ENCODE assay signal across 26 cellular contexts in the genomic region with DNA sequence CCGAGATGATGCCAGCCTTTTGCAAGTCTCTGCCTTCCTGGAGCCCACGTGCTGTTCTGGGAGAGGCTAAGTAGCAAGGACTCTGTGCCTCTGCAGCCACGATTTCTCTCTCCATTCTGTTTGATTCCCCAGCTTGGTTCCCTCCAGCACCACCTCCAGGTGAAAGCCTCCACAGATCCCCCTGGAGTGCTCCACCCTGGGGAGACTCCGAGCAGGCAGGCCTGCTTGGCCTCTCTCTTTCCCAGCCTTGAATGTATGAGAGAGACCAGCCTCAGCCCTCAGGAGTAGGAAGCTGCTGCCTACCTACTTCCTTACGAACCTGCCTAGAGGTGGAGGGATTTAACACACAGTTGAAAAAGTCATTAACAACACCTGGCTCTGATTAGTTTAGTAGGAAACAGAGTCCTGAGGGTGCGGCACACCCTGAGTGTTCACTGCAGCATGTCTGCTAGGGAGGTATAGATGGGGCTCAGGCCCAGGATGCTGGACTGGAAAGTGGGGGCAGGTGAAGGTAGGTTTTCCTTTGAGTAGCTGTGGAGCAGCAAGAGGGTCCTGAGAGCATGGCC. TPM values are rescaled to one million over a fixed set of nuclear protein-coding genes. Genes with fewer than 3 reads are reported as not detected.
A peak's percentile ranks its signal among the peaks of the same experiment; 100 is the strongest.
DNase-seq lines count a peak whose midpoint lies in the region; ATAC-seq, FAIRE-seq and TF ChIP-seq lines count a peak whose summit lies in the region.
"Had no signal": no experiment of that assay in that cellular context is flagged by ENCODE, and none has a peak within 500 bp of the region (broad histone marks: within the 10 kb centered on the region; RNA-seq: fewer than 3 reads in every experiment).

No MANE protein-coding gene starts in this region.

- H3K27ac ChIP-seq in HepG2 (ENCODE audit: extremely low read length, insufficient read depth, low read length), result no peak overlapping the region
- no peak overlapping the region for H3K27ac ChIP-seq in right lobe of liver
- peak overlapping the region in 1 of 2 donors; percentile 53 for H3K27ac ChIP-seq in small intestine (ENCODE audit: low read depth in 1 of 2, low read length in 1 of 2)
- H3K27ac ChIP-seq: 22Rv1, BLaER1, C4-2B, GM23248 had no signal

- H2AFZ ChIP-seq in HepG2 (ENCODE audit: low read length), result no peak overlapping the region
- H2AFZ ChIP-seq: GM23248 had no signal

- in situ Hi-C loops in HepG2 (cut with HindIII; ENCODE audit: extremely low pct_ligation_motif_present, low pct_unique_long_range_greater_than_20kb), result no loop called here

- H3K9me3 ChIP-seq in HepG2 (ENCODE audit: low read length) (no peaks in the 10 kb centered on the region), right lobe of liver (no peaks in the 10 kb centered on the region), small intestine (ENCODE audit: control insufficient read depth, low read depth) (no peaks in the 10 kb centered on the region)
- H3K9me3 ChIP-seq: BLaER1 had no signal

- no peak overlapping the region for H3K4me3 ChIP-seq in HepG2 (replicated peaks in 1 of 3; ENCODE audit: insufficient read depth in 1 of 3, low read depth in 2 of 3, low read length in 3 of 3)
- no peak overlapping the region for H3K4me3 ChIP-seq in right lobe of liver
- no peak overlapping the region for H3K4me3 ChIP-seq in small intestine (ENCODE audit: low read depth in 1 of 2, low read length in 2 of 2)
- H3K4me3 ChIP-seq: BLaER1, GM23248 had no signal

- no TSS peak for BruUV-seq in HepG2 (replicated peaks; lab: Mats Ljungman, UMichigan)

- TF ChIP-seq RAD21 in HepG2 (CRISPR knock-in tag; IDR thresholded peaks at IDR 0.05), result no peak

- no peak overlapping the region for H3K4me2 ChIP-seq in HepG2 (ENCODE audit: low read depth, low read length)
- H3K4me2 ChIP-seq: BLaER1 had no signal

- H3K9ac ChIP-seq in HepG2 (ENCODE audit: insufficient read depth, low read depth, low read length), result no peak overlapping the region
- H3K9ac ChIP-seq: BLaER1, GM23248 had no signal

- TF ChIP-seq POLR2A in HepG2 (IDR thresholded peaks at IDR 0.05; ENCODE audit: insufficient read depth in 1 of 2, low read depth in 2 of 2, low read length in 2 of 2), result no peak
- TF ChIP-seq POLR2A in right lobe of liver (IDR thresholded peaks at IDR 0.05), result no peak

- H3K36me3 Mint-ChIP-seq in type B pancreatic cell, result no peaks in the 10 kb centered on the region
- H3K36me3 Mint-ChIP-seq: CD8-positive, alpha-beta T cell had no signal

- WGBS in HepG2 (ENCODE audit: low lambda C conversion rate), result 28% methylated on average over 3 of the region's 6 CpGs
- 74% methylated on average over 3 of the region's 6 CpGs for WGBS in right lobe of liver (ENCODE audit: insufficient coverage, low coverage, low lambda C conversion rate, missing lambda C conversion rate)
- 26 to 68% (median 43%) methylated on average over 6 of the region's 6 CpGs for WGBS in small intestine, 3 donors

- peaks cover 10% of the 10 kb centered on the region for H3K27me3 Mint-ChIP-seq in type B pancreatic cell
- H3K27me3 Mint-ChIP-seq: CD4-positive, CD25-positive, alpha-beta regulatory T cell had no signal

- TF ChIP-seq EP300 in HepG2 (IDR thresholded peaks at IDR 0.05; ENCODE audit: low read depth in 2 of 2, low read length in 2 of 2) (no peak), HepG2 (CRISPR knock-in tag; IDR thresholded peaks at IDR 0.05; ENCODE audit: borderline replicate concordance) (no peak)

- CTCF ChIA-PET in HepG2 (lab: Yijun Ruan, JAX; ENCODE audit: low intra/inter-chr PET ratio, low total read pairs), result no interaction called here

- intact Hi-C loops in HepG2 (cut with micrococcal nuclease; ENCODE audit: unreplicated experiment) (no loop called here), right lobe of liver (cut with DNase I) (no loop called here)

- POLR2A ChIA-PET in HepG2 (lab: Yijun Ruan, JAX), result no interaction called here

- no peaks in the 10 kb centered on the region for H3K79me2 ChIP-seq in HepG2 (ENCODE audit: insufficient read depth, low read length)

- TF ChIP-seq CTCF in HepG2 (CRISPR knock-in tag; IDR thresholded peaks at IDR 0.05), result no peak
- no peak for TF ChIP-seq CTCF in right lobe of liver (IDR thresholded peaks at IDR 0.05)
- TF ChIP-seq CTCF in type B pancreatic cell (conservative IDR thresholded peaks at IDR 0.05), result no peak
- TF ChIP-seq CTCF in GM10266 (IDR thresholded peaks at IDR 0.05; ENCODE audit: control insufficient read depth, insufficient read depth, low read depth, missing control alignments), result no peak

- no peaks in the 10 kb centered on the region for H3K36me3 ChIP-seq in HepG2 (replicated peaks in 1 of 2; ENCODE audit: control insufficient read depth in 1 of 2, insufficient read depth in 2 of 2, low read length in 2 of 2)
- H3K36me3 ChIP-seq in right lobe of liver, result no peaks in the 10 kb centered on the region
- no peaks in the 10 kb centered on the region for H3K36me3 ChIP-seq in small intestine (ENCODE audit: control insufficient read depth in 2 of 2, insufficient read depth in 2 of 2, low read length in 2 of 2)
- H3K36me3 ChIP-seq: BLaER1 had no signal

- peak overlapping the region; percentile 42 for H3K4me3 Mint-ChIP-seq in type B pancreatic cell
- H3K4me3 Mint-ChIP-seq: B cell; CD4-positive, CD25-positive, alpha-beta regulatory T cell; CD8-positive, alpha-beta T cell; H9 had no signal

- FAIRE-seq in HepG2 (lab: Jason Lieb, UNC), result no peak
- no peak for FAIRE-seq in small intestine (lab: Jason Lieb, UNC)
- FAIRE-seq: A204.1, D721Med, GM12892, GM19239, H1 had no signal

- ATAC-seq in HepG2 (peak; percentile 52), right lobe of liver (no peak), GM18873 (IDR thresholded peaks at IDR 0.05; ENCODE audit: low FRiP score, unreplicated experiment) (no peak), HG02571 (IDR thresholded peaks at IDR 0.05; ENCODE audit: unreplicated experiment) (no peak)
- ATAC-seq: CD8-positive, alpha-beta T cell; HCT116 had no signal

- DNase-seq in HepG2 (ENCODE audit: low spot score), result no peak
- no peak for DNase-seq in right lobe of liver
- peak; percentile 50 for DNase-seq in islet precursor cell
- DNase-seq in small intestine, result peak; percentile 58
- DNase-seq in type B pancreatic cell (ENCODE audit: extremely low spot score, unreplicated experiment), result no peak
- no peak for DNase-seq in GM10266 (ENCODE audit: extremely low spot score)
- DNase-seq: CD4-positive, CD25-positive, alpha-beta regulatory T cell; CD8-positive, alpha-beta T cell; DMS 273 treated with DMSO at 0.1 percent for 48 hours; DMS79 treated with DMSO at 0.1 percent for 48 hours; GF-D8; GM23248; H9 had no signal

- no peaks in the 10 kb centered on the region for H3K9me3 Mint-ChIP-seq in type B pancreatic cell
- H3K9me3 Mint-ChIP-seq: CD4-positive, CD25-positive, alpha-beta regulatory T cell; CD8-positive, alpha-beta T cell; H9 had no signal

- H4K20me1 ChIP-seq in HepG2 (ENCODE audit: insufficient read depth, low read length), result no peaks in the 10 kb centered on the region
- H4K20me1 ChIP-seq: BLaER1 had no signal

- H3K27me3 ChIP-seq in HepG2 (ENCODE audit: control insufficient read depth in 1 of 2, insufficient read depth in 2 of 2, low read length in 2 of 2) (peaks cover 0 to 21% of the 10 kb centered on the region in 2 experiments; a peak in 2 of 5 replicates), right lobe of liver (no peaks in the 10 kb centered on the region), small intestine (ENCODE audit: control insufficient read depth in 2 of 2, insufficient read depth in 2 of 2, low read length in 2 of 2) (no peaks in the 10 kb centered on the region)
- H3K27me3 ChIP-seq: BLaER1 had no signal

- H3K4me1 Mint-ChIP-seq in type B pancreatic cell (ENCODE audit: unreplicated experiment), result peaks cover 54% of the 10 kb centered on the region

- H3K4me1 ChIP-seq in HepG2 (ENCODE audit: insufficient read depth, low read length) (no peaks in the 10 kb centered on the region), right lobe of liver (no peaks in the 10 kb centered on the region), small intestine (ENCODE audit: control insufficient read depth in 2 of 2, insufficient read depth in 1 of 2, low read depth in 1 of 2, low read length in 1 of 2) (peaks cover 0 to 2% of the 10 kb centered on the region in 2 donors)

- H3K27ac Mint-ChIP-seq in type B pancreatic cell, result no peak overlapping the region
- H3K27ac Mint-ChIP-seq: B cell; CD4-positive, CD25-positive, alpha-beta regulatory T cell; CD8-positive, alpha-beta T cell; H9 had no signal

TF ChIP-seq in HepG2, 621 proteins besides CTCF, POLR2A, EP300 and RAD21 (continues in another document):
- no peak for TF ChIP-seq ELF1 (CRISPR knock-in tag; IDR thresholded peaks at IDR 0.05)
- no peak for TF ChIP-seq ZMYM3 (CRISPR knock-in tag; IDR thresholded peaks at IDR 0.05)
- TF ChIP-seq ZNF572 (CRISPR knock-in tag; IDR thresholded peaks at IDR 0.05), result no peak

RNA-seq across cellular contexts. Expression of a gene that starts 22.5 kb away (rescaled TPM):
- total RNA-seq in HepG2 (2016; rRNA removed; fragmentation: Illumina TruSeq; extraction: Trizol), result 0.40 TPM in 1 of 2 replicates, not detected in the other
- not detected in 2 replicates for total RNA-seq in HepG2 (2016; cell fraction: cytosol; rRNA removed; fragmentation: Illumina TruSeq; extraction: Trizol; ENCODE audit: low read depth)
- 0.12 and 0.37 TPM in 2 replicates for total RNA-seq in HepG2 (2016; cell fraction: insoluble cytoplasmic fraction; rRNA removed; fragmentation: Illumina TruSeq; extraction: Trizol)
- total RNA-seq in HepG2 (2016; cell fraction: membrane; rRNA removed; fragmentation: Illumina TruSeq; extraction: Trizol), result 0.07 and 0.09 TPM in 2 replicates
- total RNA-seq in HepG2 (2016; cell fraction: nucleus; rRNA removed; fragmentation: Illumina TruSeq; extraction: Trizol), result 0.85 and 0.96 TPM in 2 replicates
- 0.65 and 0.96 TPM in 2 replicates for polyA plus RNA-seq in HepG2 (2011; rRNA removed)
- polyA plus RNA-seq in HepG2 (2011; cell fraction: cytosol; rRNA removed), result 0.29 and 0.34 TPM in 2 replicates
- 3.2 and 5.2 TPM in 2 replicates for polyA plus RNA-seq in HepG2 (2011; cell fraction: nucleus; rRNA removed)
- polyA plus RNA-seq in HepG2 (2012), result 0.29 and 0.43 TPM in 2 replicates
- not detected in 2 replicates for polyA plus RNA-seq in HepG2 (2016; cell fraction: cytosol; fragmentation: Illumina TruSeq; extraction: Trizol; ENCODE audit: low read depth)
- not detected in 2 replicates for polyA plus RNA-seq in HepG2 (2016; cell fraction: insoluble cytoplasmic fraction; fragmentation: Illumina TruSeq; extraction: Trizol; ENCODE audit: low read depth)
- not detected in 2 replicates for polyA plus RNA-seq in HepG2 (2016; cell fraction: membrane; fragmentation: Illumina TruSeq; extraction: Trizol; ENCODE audit: low read depth)
- polyA plus RNA-seq in HepG2 (2016; cell fraction: nucleus; fragmentation: Illumina TruSeq; extraction: Trizol; ENCODE audit: insufficient read depth, low read depth), result 1.5 and 3.5 TPM in 2 replicates
- 0.49 and 0.68 TPM in 2 replicates for polyA minus RNA-seq in HepG2 (2011; rRNA and poly(A)+ RNA removed; ENCODE audit: low replicate concordance)
- not detected in 2 replicates for polyA minus RNA-seq in HepG2 (2011; cell fraction: cytosol; rRNA and poly(A)+ RNA removed)
- 1.3 and 1.7 TPM in 2 replicates for polyA minus RNA-seq in HepG2 (2011; cell fraction: nucleus; rRNA and poly(A)+ RNA removed)
- total RNA-seq in right lobe of liver, result under 1 TPM in 4 of 6 experiments, not detected in 2; 0.12 to 0.75 (median 0.43) TPM
- 1 to 10 TPM in 1 of 3 donors, under 1 TPM in 2; 0.39 to 1.1 (median 0.45) TPM for polyA plus RNA-seq in small intestine
- total RNA-seq in type B pancreatic cell (ENCODE audit: low replicate concordance), result 0.81 and 2.6 TPM in 2 replicates
- total RNA-seq: G401, GM23248 had no signal
- polyA plus RNA-seq: GM23248 had no signal

Comparison
In these comparisons a context has a peak if more than half of its experiments do, and no peak if none do; other contexts are left out.
1. DNase-seq: peak in islet precursor cell (single experiment) and small intestine (single experiment); none in HepG2 (single experiment), right lobe of liver (0 of 3), type B pancreatic cell (single experiment) and GM10266 (single experiment).